Comparison of ENCODE assay signal across 9 cellular contexts in genomic region chr5:56011835-56012234, GRCh38. TPM values are rescaled to one million over a fixed set of nuclear protein-coding genes. Genes with fewer than 3 reads are reported as not detected.
DNase-seq lines count a peak whose midpoint lies in the region; ATAC-seq and TF ChIP-seq lines count a peak whose summit lies in the region.
"Had no signal": no experiment of that assay in that cellular context is flagged by ENCODE, and none has a peak within 500 bp of the region (broad histone marks: within the 10 kb centered on the region; RNA-seq: fewer than 3 reads in every experiment).

No MANE protein-coding gene starts in this region.

- H3K27me3 ChIP-seq in upper lobe of right lung: no peaks in the 10 kb centered on the region

- H3K4me3 Mint-ChIP-seq in activated T-cell treated with anti-CD3 and anti-CD28 coated beads, Interleukin-2, amount 50 U/mL, for 24 hours: peak overlapping the region; percentile 5
- H3K4me3 Mint-ChIP-seq in activated CD4-positive, alpha-beta T cell treated with anti-CD3 and anti-CD28 coated beads, Interleukin-2, amount 10 ng/mL, durations not matched to agents 24 days and 14 days: peak overlapping the region; percentile 47

- TF ChIP-seq CTCF in upper lobe of right lung (IDR thresholded peaks at IDR 0.05): no peak

- H3K9me3 Mint-ChIP-seq in activated T-cell treated with anti-CD3 and anti-CD28 coated beads, Interleukin-2, amount 50 U/mL, for 24 hours: peaks cover 5% of the 10 kb centered on the region
- H3K9me3 Mint-ChIP-seq in activated CD4-positive, alpha-beta T cell treated with anti-CD3 and anti-CD28 coated beads, Interleukin-2, amount 10 ng/mL, durations not matched to agents 24 days and 14 days: peaks cover 8% of the 10 kb centered on the region

- peak overlapping the region; percentile 90 for H3K27ac Mint-ChIP-seq in activated T-cell treated with anti-CD3 and anti-CD28 coated beads, Interleukin-2, amount 50 U/mL, for 24 hours
- H3K27ac Mint-ChIP-seq in activated CD4-positive, alpha-beta T cell treated with anti-CD3 and anti-CD28 coated beads, Interleukin-2, amount 10 ng/mL, durations not matched to agents 24 days and 14 days: peak overlapping the region; percentile 47

- intact Hi-C loops in activated CD4-positive, alpha-beta T cell treated with anti-CD3 and anti-CD28 coated beads, Interleukin-2, amount 10 ng/mL, durations not matched to agents 24 days and 14 days (cut with micrococcal nuclease): loop anchor here (1.0 to 5.0 kb wide), 7 partner anchors 7 to 315 kb away; no protein-coding TSS in a partner anchor
- intact Hi-C loops in upper lobe of right lung (cut with DNase I): no loop called here

- ATAC-seq in upper lobe of right lung (peak; percentile 21), HG03469 (IDR thresholded peaks at IDR 0.05; ENCODE audit: unreplicated experiment) (no peak), GM19023 (IDR thresholded peaks at IDR 0.05; ENCODE audit: unreplicated experiment) (no peak)

- H3K4me3 ChIP-seq in upper lobe of right lung: no peak overlapping the region

- H3K27me3 Mint-ChIP-seq in activated T-cell treated with anti-CD3 and anti-CD28 coated beads, Interleukin-2, amount 50 U/mL, for 24 hours: no peaks in the 10 kb centered on the region
- H3K27me3 Mint-ChIP-seq in activated CD4-positive, alpha-beta T cell treated with anti-CD3 and anti-CD28 coated beads, Interleukin-2, amount 10 ng/mL, durations not matched to agents 24 days and 14 days: no peaks in the 10 kb centered on the region

- peaks cover 13% of the 10 kb centered on the region for H3K4me1 ChIP-seq in upper lobe of right lung

- peak overlapping the region; percentile 13 for H3K27ac ChIP-seq in upper lobe of right lung
- H3K27ac ChIP-seq: C4-2B had no signal

- no peak for DNase-seq in activated T-cell treated with anti-CD3 and anti-CD28 coated beads, Interleukin-2, amount 50 U/mL, for 24 hours
- no peak for DNase-seq in activated T-cell treated with anti-CD3 and anti-CD28 coated beads for 4 hours
- DNase-seq in activated CD4-positive, alpha-beta T cell treated with anti-CD3 and anti-CD28 coated beads, Interleukin-2, amount 10 ng/mL, durations not matched to agents 24 days and 14 days: peak; percentile 61
- peak; percentile 51 for DNase-seq in glomerular visceral epithelial cell (ENCODE audit: extremely low spot score)
- DNase-seq in upper lobe of right lung: no peak
- no peak for DNase-seq in NAMALWA (ENCODE audit: low spot score)

- H3K36me3 Mint-ChIP-seq in activated T-cell treated with anti-CD3 and anti-CD28 coated beads, Interleukin-2, amount 50 U/mL, for 24 hours (ENCODE audit: low read depth): no peaks in the 10 kb centered on the region
- peaks cover 5% of the 10 kb centered on the region for H3K36me3 Mint-ChIP-seq in activated CD4-positive, alpha-beta T cell treated with anti-CD3 and anti-CD28 coated beads, Interleukin-2, amount 10 ng/mL, durations not matched to agents 24 days and 14 days (ENCODE audit: low read depth)

- H3K4me1 Mint-ChIP-seq in activated T-cell treated with anti-CD3 and anti-CD28 coated beads, Interleukin-2, amount 50 U/mL, for 24 hours (ENCODE audit: low read depth): peaks cover 43% of the 10 kb centered on the region
- peaks cover 29% of the 10 kb centered on the region for H3K4me1 Mint-ChIP-seq in activated CD4-positive, alpha-beta T cell treated with anti-CD3 and anti-CD28 coated beads, Interleukin-2, amount 10 ng/mL, durations not matched to agents 24 days and 14 days

- H3K36me3 ChIP-seq in upper lobe of right lung: no peaks in the 10 kb centered on the region

- no peaks in the 10 kb centered on the region for H3K9me3 ChIP-seq in upper lobe of right lung

RNA-seq across cellular contexts. Expression of gene IL6ST, which starts 17.1 kb away (rescaled TPM):
- 65.1 and 68.2 TPM in 2 replicates for total RNA-seq in activated CD4-positive, alpha-beta T cell treated with anti-CD3 and anti-CD28 coated beads, Interleukin-2, amount 10 ng/mL, durations not matched to agents 24 days and 14 days
- 435 TPM for total RNA-seq in upper lobe of right lung

Comparison
In these comparisons a context has a peak if more than half of its experiments do, and no peak if none do; other contexts are left out.
1. DNase-seq: peak in activated CD4-positive, alpha-beta T cell treated with anti-CD3 and anti-CD28 coated beads, Interleukin-2, amount 10 ng/mL, durations not matched to agents 24 days and 14 days (single experiment) and glomerular visceral epithelial cell (single experiment); none in activated T-cell treated with anti-CD3 and anti-CD28 coated beads, Interleukin-2, amount 50 U/mL, for 24 hours (single experiment), activated T-cell treated with anti-CD3 and anti-CD28 coated beads for 4 hours (single experiment), upper lobe of right lung (single experiment) and NAMALWA (single experiment).